8 cellular contexts compared by ENCODE assay signal in the genomic region with DNA sequence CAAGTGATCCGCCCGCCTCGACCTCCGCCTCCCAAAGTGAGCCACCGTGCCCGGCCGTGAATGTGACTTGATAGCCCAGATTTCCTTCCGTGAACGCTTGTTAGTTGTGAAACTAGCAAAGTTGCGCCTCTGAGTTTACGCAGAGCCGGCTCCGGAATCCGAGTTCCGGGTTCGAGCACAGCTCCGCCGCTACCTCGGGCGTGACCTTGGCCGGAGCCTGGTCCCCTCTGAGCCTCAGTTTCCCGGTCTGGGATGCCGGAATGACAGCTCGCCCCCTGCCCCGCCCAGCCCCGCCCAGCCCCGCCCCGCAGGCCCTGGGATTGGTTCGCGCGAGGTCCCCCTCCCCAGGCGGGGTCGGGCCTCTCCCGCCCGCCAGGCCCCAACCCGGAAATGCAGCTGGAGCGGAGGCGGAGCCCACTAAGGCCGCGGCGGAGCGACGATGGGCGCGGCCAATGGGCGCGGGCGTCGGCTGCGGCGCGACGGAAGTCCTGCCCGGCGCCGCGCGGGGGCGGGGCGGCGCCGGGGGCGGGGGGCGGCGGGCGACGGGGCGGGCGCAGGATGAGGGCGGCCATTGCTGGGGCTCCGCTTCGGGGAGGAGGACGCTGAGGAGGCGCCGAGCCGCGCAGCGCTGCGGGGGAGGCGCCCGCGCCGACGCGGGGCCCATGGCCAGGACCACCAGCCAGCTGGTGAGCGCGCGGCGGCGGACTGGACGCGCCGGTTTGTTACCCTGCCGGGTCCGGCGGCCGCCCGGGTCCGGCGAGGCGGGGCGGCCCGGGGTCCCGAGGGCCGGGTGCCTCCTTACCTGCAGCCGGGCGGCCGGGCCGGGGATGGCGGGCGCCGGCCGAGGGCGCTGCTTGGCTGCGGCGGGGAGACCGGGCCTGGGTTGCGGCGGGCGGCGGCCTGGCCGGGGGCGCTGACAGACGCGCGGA. TPM values are rescaled to one million over a fixed set of nuclear protein-coding genes. Genes with fewer than 3 reads are reported as not detected.
DNase-seq lines count a peak whose midpoint lies in the region; ATAC-seq and TF ChIP-seq lines count a peak whose summit lies in the region.

PDPK1 (plus strand) TSS at position 571 of the 929 bp plus-strand sequence; CDS start at position 663, 92 bp downstream.

- no peaks in the 10 kb centered on the region for H3K9me3 ChIP-seq in IMR-90 (ENCODE audit: control insufficient read depth, insufficient read depth, low read length)
- H3K9me3 ChIP-seq in OCI-LY7 (ENCODE audit: low read length): no peaks in the 10 kb centered on the region
- H3K9me3 ChIP-seq in mucosa of rectum (ENCODE audit: control insufficient read depth in 2 of 2, low read length in 2 of 2): no peaks in the 10 kb centered on the region

- peaks cover 3% of the 10 kb centered on the region; the same call in 1 of the 2 replicates for H3K36me3 ChIP-seq in IMR-90 (ENCODE audit: control insufficient read depth, insufficient read depth, low read length)
- H3K36me3 ChIP-seq in OCI-LY7 (ENCODE audit: insufficient read depth, low read length): peaks cover 16% of the 10 kb centered on the region; the same call in 1 of the 2 replicates
- H3K36me3 ChIP-seq in mucosa of rectum (ENCODE audit: control insufficient read depth in 2 of 2, insufficient read depth in 2 of 2, low read length in 2 of 2): peaks cover 0 to 5% of the 10 kb centered on the region in 2 donors

- H2AK9ac ChIP-seq in IMR-90 (replicated peaks; ENCODE audit: low read depth, low read length, poor library complexity): peak within 1 kb of the TSS; percentile 96

- H3K9me1 ChIP-seq in IMR-90 (ENCODE audit: insufficient read depth, low read length): peaks cover 18% of the 10 kb centered on the region

- H2AFZ ChIP-seq in IMR-90 (replicated peaks; ENCODE audit: low read length, poor library complexity) (peak within 1 kb of the TSS; percentile 93), OCI-LY7 (ENCODE audit: low read length) (peak within 1 kb of the TSS; percentile 68; the same call in 1 of the 2 replicates)

- intact Hi-C loops in IMR-90 (cut with micrococcal nuclease): no loop called here
- intact Hi-C loops in OCI-LY7 (cut with micrococcal nuclease; ENCODE audit: unreplicated experiment): loop anchor here (10.0 kb wide), 2 partner anchors 137 to 217 kb away; partner anchors contain the start of gene SRRM2

- peak within 1 kb of the TSS; percentile 80 for H2AK5ac ChIP-seq in IMR-90 (ENCODE audit: low read depth, low read length)

- peak within 1 kb of the TSS; percentile 29 to 81; a peak in 2 of 4 replicates for H4K8ac ChIP-seq in IMR-90 (ENCODE audit: low read depth in 2 of 2, low read length in 2 of 2)

- H3K9me2 ChIP-seq in OCI-LY7 (ENCODE audit: insufficient read depth, low read length): no peaks in the 10 kb centered on the region

- no peak for TF ChIP-seq RAD21 in IMR-90 (IDR thresholded peaks at IDR 0.05; ENCODE audit: low read length)

- H3K27ac ChIP-seq in IMR-90 (ENCODE audit: insufficient read depth, low read length) (peak within 1 kb of the TSS; percentile 84), OCI-LY7 (ENCODE audit: low read depth, low read length, poor library complexity, severe bottlenecking) (peak within 1 kb of the TSS; percentile 50), epithelial cell of prostate (peak within 1 kb of the TSS; percentile 74), mucosa of rectum (ENCODE audit: low read depth in 2 of 2, low read length in 2 of 2) (peak within 1 kb of the TSS; percentile 92 to 94)

- TF ChIP-seq POLR2A in IMR-90 (IDR thresholded peaks at IDR 0.05; ENCODE audit: low read depth, low read length): peak; percentile 73

- BruUV-seq in IMR-90 (replicated peaks; lab: Mats Ljungman, UMichigan): no TSS peak
- no TSS peak for BruUV-seq in OCI-LY7 (replicated peaks; lab: Mats Ljungman, UMichigan)

- POLR2A ChIA-PET in IMR-90 (lab: Charles Lee; ENCODE audit: unreplicated experiment): no interaction called here
- POLR2A ChIA-PET in OCI-LY7 (lab: Charles Lee): interaction anchor here (0.6 to 1.0 kb wide), 2 partner anchors 19 to 111 kb away, joined by 3 read pairs; no protein-coding TSS in a partner anchor

- no peak for TF ChIP-seq CTCF in IMR-90 (conservative IDR thresholded peaks at IDR 0.05; ENCODE audit: low read depth, low read length)
- TF ChIP-seq CTCF in OCI-LY7 (conservative IDR thresholded peaks at IDR 0.05; ENCODE audit: low read length): no peak

- H3K27me3 ChIP-seq in IMR-90 (ENCODE audit: control insufficient read depth, insufficient read depth, low read length) (no peaks in the 10 kb centered on the region), mucosa of rectum (ENCODE audit: control insufficient read depth in 2 of 2, insufficient read depth in 2 of 2, low read length in 2 of 2) (no peaks in the 10 kb centered on the region)

- no peak within 1 kb of the TSS for H3K18ac ChIP-seq in IMR-90 (ENCODE audit: low read depth, low read length)

- no peak within 1 kb of the TSS for H3K23ac ChIP-seq in IMR-90 (ENCODE audit: low read depth, low read length)

- peaks cover 35% of the 10 kb centered on the region for H4K20me1 ChIP-seq in IMR-90 (ENCODE audit: insufficient read depth, low read length)
- 0 out of 2 replicates have a peak, but pooled peaks cover 6% of the 10 kb centered on the region for H4K20me1 ChIP-seq in OCI-LY7 (ENCODE audit: insufficient read depth, low read length)

- H3K14ac ChIP-seq in IMR-90 (replicated peaks; ENCODE audit: low read depth, low read length): peak within 1 kb of the TSS; percentile 77; the same call in 1 of the 2 replicates

- no peak within 1 kb of the TSS for H2BK15ac ChIP-seq in IMR-90 (ENCODE audit: low read depth, low read length)

- H4K91ac ChIP-seq in IMR-90 (ENCODE audit: insufficient read depth, low read depth, low read length): 0 out of 2 replicates have a peak within 1 kb of the TSS, but pooled peaks have one; percentile 70

- H2BK5ac ChIP-seq in IMR-90 (ENCODE audit: low read depth, low read length, poor library complexity, severe bottlenecking): peak within 1 kb of the TSS; percentile 91

- H3K56ac ChIP-seq in IMR-90 (ENCODE audit: extremely low read depth, insufficient read depth, low read length): no peak within 1 kb of the TSS

- DNase-seq in DMS 273 (lab: John Stamatoyannopoulos, UW; ENCODE audit: unreplicated experiment): peak; percentile 99
- DNase-seq in IMR-90: peak; percentile 92
- DNase-seq in OCI-LY7 (ENCODE audit: low spot score): peak; percentile 97
- peak; percentile 86 for DNase-seq in activated T-cell treated with anti-CD3 and anti-CD28 coated beads for 4 hours
- peak; percentile 74 for DNase-seq in epithelial cell of prostate (ENCODE audit: low read depth, low spot score)
- DNase-seq in stimulated activated CD8-positive, alpha-beta memory T cell treated with anti-CD3 and anti-CD28 coated beads, Interleukin-4, amount 100 ng/mL, for 4 hours (ENCODE audit: low read depth in 2 of 2, low spot score in 1 of 2): peak; percentile 74 to 92

- H3K4me3 ChIP-seq in IMR-90 (ENCODE audit: insufficient read depth, low read depth, low read length) (peak within 1 kb of the TSS; percentile 100), OCI-LY7 (ENCODE audit: low read depth, low read length, poor library complexity, severe bottlenecking) (peak within 1 kb of the TSS; percentile 75), mucosa of rectum (ENCODE audit: low read length in 2 of 2) (peak within 1 kb of the TSS; percentile 82 to 85)

- H3K79me1 ChIP-seq in IMR-90 (ENCODE audit: low read depth in 1 of 2, low read length in 2 of 2): peaks cover 4 to 33% of the 10 kb centered on the region in 2 experiments; a peak in 3 of 4 replicates

- CTCF ChIA-PET in IMR-90 (lab: Yijun Ruan, JAX): no interaction called here
- CTCF ChIA-PET in OCI-LY7 (lab: Charles Lee; ENCODE audit: unreplicated experiment): no interaction called here

- ATAC-seq in GM21529 (IDR thresholded peaks at IDR 0.05; ENCODE audit: unreplicated experiment) (peak; percentile 80), IMR-90 (ENCODE audit: low read depth) (peak; percentile 96)

- peaks cover 16% of the 10 kb centered on the region for H3K79me2 ChIP-seq in OCI-LY7 (ENCODE audit: insufficient read depth, low read depth, low read length)

- WGBS in IMR-90 (ENCODE audit: extremely low coverage in 2 of 2, insufficient read length in 1 of 2), 2 experiments: 0% methylated on average over 51 of the region's 126 CpGs; no CpG with 5 or more reads in 1 of the 2 experiments

- H2BK20ac ChIP-seq in IMR-90 (ENCODE audit: low read depth, low read length): no peak within 1 kb of the TSS

- H4K5ac ChIP-seq in IMR-90 (ENCODE audit: low read depth, low read length): peak within 1 kb of the TSS; percentile 88

- peak within 1 kb of the TSS; percentile 86 for H3K4ac ChIP-seq in IMR-90 (ENCODE audit: low read depth, low read length)

- peak within 1 kb of the TSS; percentile 97 for H3K4me2 ChIP-seq in IMR-90 (ENCODE audit: low read depth, low read length)
- peak within 1 kb of the TSS; percentile 77 for H3K4me2 ChIP-seq in OCI-LY7 (ENCODE audit: low read length)

- H3K9ac ChIP-seq in IMR-90 (ENCODE audit: low read depth, low read length): peak within 1 kb of the TSS; percentile 86
- H3K9ac ChIP-seq in mucosa of rectum (ENCODE audit: low read depth in 1 of 2, low read length in 2 of 2): peak within 1 kb of the TSS; percentile 80 to 88

- peak within 1 kb of the TSS; percentile 52; the same call in 1 of the 2 replicates for H2BK120ac ChIP-seq in IMR-90 (ENCODE audit: low read depth, low read length)

- in situ Hi-C loops in IMR-90 (cut with MboI; ENCODE audit: low sequenced_read_pairs): no loop called here

- dilution Hi-C loops in IMR-90 (cut with HindIII; ENCODE audit: low sequenced_read_pairs, unreplicated experiment): no loop called here

- H3K4me1 ChIP-seq in IMR-90 (ENCODE audit: control insufficient read depth, insufficient read depth, low read length) (peaks cover 15% of the 10 kb centered on the region), OCI-LY7 (ENCODE audit: insufficient read depth, low read length, poor library complexity, severe bottlenecking) (peaks cover 30% of the 10 kb centered on the region), mucosa of rectum (ENCODE audit: control insufficient read depth in 2 of 2, insufficient read depth in 2 of 2, low read length in 2 of 2) (peaks cover 25 to 31% of the 10 kb centered on the region in 2 donors)

TF ChIP-seq in IMR-90, 13 proteins besides CTCF, POLR2A, EP300 and RAD21 (continues in another document):
- TF ChIP-seq FOS (IDR thresholded peaks at IDR 0.05; ENCODE audit: low read depth, low read length) (no peak), CEBPB (IDR thresholded peaks at IDR 0.05; ENCODE audit: low read depth, low read length) (peak; percentile 3; the same call in 1 of the 2 replicates), MAZ (IDR thresholded peaks at IDR 0.05; ENCODE audit: borderline replicate concordance, low read depth, low read length) (peak; percentile 95; the same call in 1 of the 2 replicates), MXI1 (IDR thresholded peaks at IDR 0.05; ENCODE audit: borderline replicate concordance, low read depth, low read length) (no peak), MAFK (IDR thresholded peaks at IDR 0.05; ENCODE audit: low read depth, low read length) (no peak), NFE2L2 (IDR thresholded peaks at IDR 0.05; ENCODE audit: low read depth, low read length) (no peak)

RNA-seq across cellular contexts. Expression of gene PDPK1, which starts in this region (rescaled TPM):
- 10.6 and 11.4 TPM in 2 replicates for total RNA-seq in IMR-90 (2012; rRNA removed)
- polyA plus RNA-seq in IMR-90 (2012; rRNA removed): 24.3 and 27.3 TPM in 2 replicates
- 10.6 and 12.5 TPM in 2 replicates for polyA plus RNA-seq in IMR-90 (2012; cell fraction: cytosol; rRNA removed)
- 33.2 and 64.5 TPM in 2 replicates for polyA plus RNA-seq in IMR-90 (2012; cell fraction: nucleus; rRNA removed; ENCODE audit: low replicate concordance)
- 11.7 and 14.4 TPM in 2 replicates for total RNA-seq in OCI-LY7 (2014; rRNA removed; shearing (Covaris generic))
- total RNA-seq in OCI-LY7 (2022): 38.3 and 40.6 TPM in 2 replicates

Comparison
In these comparisons a context has a peak if more than half of its experiments do, and no peak if none do; other contexts are left out.
1. Peak in every context shown above with its lines: DNase-seq, ATAC-seq, H3K4me3 ChIP-seq and H3K27ac ChIP-seq.